Comparison of ENCODE assay signal across 9 cellular contexts in the genomic region with DNA sequence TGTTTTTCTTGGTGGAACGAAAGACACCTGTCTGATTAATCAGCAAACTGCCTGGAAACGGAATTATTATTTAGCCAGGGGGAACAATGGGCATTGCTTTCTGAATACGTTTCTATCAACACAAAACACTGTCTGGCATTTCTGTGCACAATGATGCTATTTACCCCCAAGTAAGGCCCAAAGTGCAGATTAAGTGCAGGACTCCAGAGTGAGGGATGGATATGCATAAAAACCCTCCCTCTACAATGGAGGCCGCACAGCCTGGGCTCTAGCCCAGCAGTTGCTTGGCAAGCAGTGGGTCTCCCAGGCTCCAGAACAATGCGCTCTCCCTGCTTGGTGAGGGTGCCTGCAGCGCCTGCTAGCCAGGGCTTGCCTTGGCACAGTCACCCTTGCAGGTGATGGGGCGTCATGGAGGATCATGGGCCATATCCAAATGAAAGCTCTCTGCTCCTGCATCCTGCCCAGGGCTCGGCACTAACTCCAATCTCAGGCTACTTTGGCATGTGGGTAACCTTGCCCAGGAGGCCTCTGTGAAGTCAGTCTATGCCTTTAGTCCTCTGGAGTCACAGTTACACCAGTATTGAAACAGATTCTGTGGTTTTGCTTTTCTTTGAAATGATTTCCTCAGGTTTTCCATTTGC. TPM values are rescaled to one million over a fixed set of nuclear protein-coding genes. Genes with fewer than 3 reads are reported as not detected.
DNase-seq lines count a peak whose midpoint lies in the region; ATAC-seq and TF ChIP-seq lines count a peak whose summit lies in the region.
"Had no signal": no experiment of that assay in that cellular context is flagged by ENCODE, and none has a peak within 500 bp of the region (broad histone marks: within the 10 kb centered on the region; RNA-seq: fewer than 3 reads in every experiment).

No MANE protein-coding gene starts in this region.

- H3K36me3 ChIP-seq in cardiac muscle cell: no peaks in the 10 kb centered on the region
- peaks cover 10% of the 10 kb centered on the region for H3K36me3 ChIP-seq in effector memory CD4-positive, alpha-beta T cell (ENCODE audit: control insufficient read depth, insufficient read depth, low read length)

- no peaks in the 10 kb centered on the region for H3K27me3 ChIP-seq in cardiac muscle cell
- no peaks in the 10 kb centered on the region for H3K27me3 ChIP-seq in effector memory CD4-positive, alpha-beta T cell (replicated peaks; ENCODE audit: control insufficient read depth, insufficient read depth, low read length, poor library complexity, severe bottlenecking)

- H3K4me1 Mint-ChIP-seq in activated T-helper 17 cell treated with anti-CD3 and anti-CD28 coated beads, Interleukin-2, amount 50 U/mL, for 72 hours: peaks cover 37% of the 10 kb centered on the region
- H3K4me1 Mint-ChIP-seq in stimulated activated effector memory CD8-positive, alpha-beta T cell treated with anti-CD3 and anti-CD28 coated beads, Interleukin-12 subunit alpha, Interleukin-12 subunit beta, amount 100 ng/mL, for 72 hours: peaks cover 44% of the 10 kb centered on the region

- peaks cover 87% of the 10 kb centered on the region for H3K36me3 Mint-ChIP-seq in activated T-helper 17 cell treated with anti-CD3 and anti-CD28 coated beads, Interleukin-2, amount 50 U/mL, for 72 hours (ENCODE audit: low read depth)
- H3K36me3 Mint-ChIP-seq in stimulated activated effector memory CD8-positive, alpha-beta T cell treated with anti-CD3 and anti-CD28 coated beads, Interleukin-12 subunit alpha, Interleukin-12 subunit beta, amount 100 ng/mL, for 72 hours: peaks cover 65% of the 10 kb centered on the region

- H3K27me3 Mint-ChIP-seq in activated T-helper 17 cell treated with anti-CD3 and anti-CD28 coated beads, Interleukin-2, amount 50 U/mL, for 72 hours: no peaks in the 10 kb centered on the region
- H3K27me3 Mint-ChIP-seq: stimulated activated naive B cell treated with anti-CD40 and anti-IgM and Interleukin-4, amounts not matched to agents 10 μg/mL and 1 μg/mL and 100 μg/mL, for 72 hours had no signal

- TF ChIP-seq CTCF in cardiac muscle cell (IDR thresholded peaks at IDR 0.05; ENCODE audit: low read depth, low read length): no peak

- no peaks in the 10 kb centered on the region for H3K9me3 Mint-ChIP-seq in activated T-helper 17 cell treated with anti-CD3 and anti-CD28 coated beads, Interleukin-2, amount 50 U/mL, for 72 hours
- H3K9me3 Mint-ChIP-seq in stimulated activated effector memory CD8-positive, alpha-beta T cell treated with anti-CD3 and anti-CD28 coated beads, Interleukin-12 subunit alpha, Interleukin-12 subunit beta, amount 100 ng/mL, for 72 hours: no peaks in the 10 kb centered on the region
- H3K9me3 Mint-ChIP-seq: stimulated activated naive B cell treated with anti-CD40 and anti-IgM and Interleukin-4, amounts not matched to agents 10 μg/mL and 1 μg/mL and 100 μg/mL, for 72 hours had no signal

- H3K9me3 ChIP-seq in cardiac muscle cell (ENCODE audit: low read depth): no peaks in the 10 kb centered on the region
- H3K9me3 ChIP-seq in effector memory CD4-positive, alpha-beta T cell (ENCODE audit: control insufficient read depth, low read length): no peaks in the 10 kb centered on the region

- no peak overlapping the region for H3K4me3 ChIP-seq in cardiac muscle cell
- H3K4me3 ChIP-seq in effector memory CD4-positive, alpha-beta T cell (ENCODE audit: insufficient read depth, low read depth, low read length, poor library complexity, severe bottlenecking): no peak overlapping the region

- peak overlapping the region; percentile 99 for H3K27ac Mint-ChIP-seq in activated T-helper 17 cell treated with anti-CD3 and anti-CD28 coated beads, Interleukin-2, amount 50 U/mL, for 72 hours
- peak overlapping the region; percentile 90 for H3K27ac Mint-ChIP-seq in stimulated activated effector memory CD8-positive, alpha-beta T cell treated with anti-CD3 and anti-CD28 coated beads, Interleukin-12 subunit alpha, Interleukin-12 subunit beta, amount 100 ng/mL, for 72 hours

- H3K4me1 ChIP-seq in cardiac muscle cell (ENCODE audit: low read depth): peaks cover 65% of the 10 kb centered on the region
- H3K4me1 ChIP-seq in effector memory CD4-positive, alpha-beta T cell (ENCODE audit: control insufficient read depth, insufficient read depth, low read length, poor library complexity, severe bottlenecking): peaks cover 9% of the 10 kb centered on the region

- ATAC-seq in activated T-helper 17 cell treated with anti-CD3 and anti-CD28 coated beads, Interleukin-2, amount 50 U/mL, for 72 hours (replicated peaks): peak; percentile 77
- ATAC-seq in stimulated activated effector memory CD8-positive, alpha-beta T cell treated with anti-CD3 and anti-CD28 coated beads, Interleukin-12 subunit alpha, Interleukin-12 subunit beta, amount 100 ng/mL, for 72 hours: peak; percentile 89
- ATAC-seq in HG03280 (IDR thresholded peaks at IDR 0.05; ENCODE audit: unreplicated experiment): no peak

- H3K4me3 Mint-ChIP-seq in activated T-helper 17 cell treated with anti-CD3 and anti-CD28 coated beads, Interleukin-2, amount 50 U/mL, for 72 hours: peak overlapping the region; percentile 86
- H3K4me3 Mint-ChIP-seq in stimulated activated effector memory CD8-positive, alpha-beta T cell treated with anti-CD3 and anti-CD28 coated beads, Interleukin-12 subunit alpha, Interleukin-12 subunit beta, amount 100 ng/mL, for 72 hours: peak overlapping the region; percentile 54
- H3K4me3 Mint-ChIP-seq: stimulated activated naive B cell treated with anti-CD40 and anti-IgM and Interleukin-4, amounts not matched to agents 10 μg/mL and 1 μg/mL and 100 μg/mL, for 72 hours had no signal

- DNase-seq in NCI-H1694 treated with DMSO at 0.1 percent for 48 hours (lab: John Stamatoyannopoulos, UW) (peak; percentile 77), cardiac muscle cell (ENCODE audit: low read depth in 1 of 2, low spot score in 1 of 2) (no peak), NK-92 (lab: John Stamatoyannopoulos, UW; ENCODE audit: unreplicated experiment) (no peak)
- DNase-seq in stimulated activated effector memory CD8-positive, alpha-beta T cell treated with anti-CD3 and anti-CD28 coated beads, Interleukin-12 subunit alpha, Interleukin-12 subunit beta, amount 100 ng/mL, for 72 hours (ENCODE audit: low spot score in 2 of 2): peak in 1 of 2 donors; percentile 64
- no peak for DNase-seq in effector memory CD4-positive, alpha-beta T cell
- DNase-seq: stimulated activated naive B cell treated with anti-CD40 and anti-IgM and Interleukin-4, amounts not matched to agents 10 μg/mL and 1 μg/mL and 100 μg/mL, for 72 hours had no signal

- peak overlapping the region; percentile 94 for H3K27ac ChIP-seq in cardiac muscle cell
- H3K27ac ChIP-seq in effector memory CD4-positive, alpha-beta T cell (ENCODE audit: insufficient read depth, low read length, poor library complexity, severe bottlenecking): no peak overlapping the region

RNA-seq across cellular contexts. Expression of gene SPATA24, which starts 11.5 kb away (rescaled TPM):
- total RNA-seq in activated T-helper 17 cell treated with anti-CD3 and anti-CD28 coated beads, Interleukin-2, amount 50 U/mL, for 72 hours: 1 to 10 TPM; 5.6 to 9.2 TPM
- 14.2 and 45.3 TPM in 2 replicates for total RNA-seq in cardiac muscle cell
- 12.8 and 29.0 TPM in 2 replicates for polyA plus RNA-seq in cardiac muscle cell

RNA-seq across cellular contexts. Expression of gene PROB1, which starts 20.4 kb away (rescaled TPM):
- 1 to 10 TPM; 4.7 to 6.4 TPM for total RNA-seq in activated T-helper 17 cell treated with anti-CD3 and anti-CD28 coated beads, Interleukin-2, amount 50 U/mL, for 72 hours
- total RNA-seq in cardiac muscle cell: 22.2 and 42.5 TPM in 2 replicates
- polyA plus RNA-seq in cardiac muscle cell: 15.2 and 20.5 TPM in 2 replicates

RNA-seq across cellular contexts. Expression of gene DNAJC18, which starts 24.0 kb away (rescaled TPM):
- 10 to 100 TPM; 23.4 to 41.5 TPM for total RNA-seq in activated T-helper 17 cell treated with anti-CD3 and anti-CD28 coated beads, Interleukin-2, amount 50 U/mL, for 72 hours
- total RNA-seq in cardiac muscle cell: 10.0 and 10.1 TPM in 2 replicates
- polyA plus RNA-seq in cardiac muscle cell: 17.4 and 37.2 TPM in 2 replicates

RNA-seq across cellular contexts. Expression of gene MZB1, which starts 25.6 kb away (rescaled TPM):
- total RNA-seq in activated T-helper 17 cell treated with anti-CD3 and anti-CD28 coated beads, Interleukin-2, amount 50 U/mL, for 72 hours: 10 to 100 TPM; 39.9 to 55.2 TPM
- total RNA-seq in cardiac muscle cell: 2.3 and 5.3 TPM in 2 replicates
- polyA plus RNA-seq in cardiac muscle cell: 1.3 and 4.0 TPM in 2 replicates

RNA-seq across cellular contexts. Expression of gene SLC23A1, which starts 32.2 kb away (rescaled TPM):
- total RNA-seq in activated T-helper 17 cell treated with anti-CD3 and anti-CD28 coated beads, Interleukin-2, amount 50 U/mL, for 72 hours: 1 to 10 TPM in 1 of 2 donors, under 1 TPM in 1; 0.95 to 1.6 TPM
- total RNA-seq in cardiac muscle cell: 0.81 TPM in 1 of 2 replicates, not detected in the other
- 0.06 and 0.37 TPM in 2 replicates for polyA plus RNA-seq in cardiac muscle cell
- total RNA-seq: glomerular endothelial cell had no signal
